12 cellular contexts compared by ENCODE assay signal in the genomic region with DNA sequence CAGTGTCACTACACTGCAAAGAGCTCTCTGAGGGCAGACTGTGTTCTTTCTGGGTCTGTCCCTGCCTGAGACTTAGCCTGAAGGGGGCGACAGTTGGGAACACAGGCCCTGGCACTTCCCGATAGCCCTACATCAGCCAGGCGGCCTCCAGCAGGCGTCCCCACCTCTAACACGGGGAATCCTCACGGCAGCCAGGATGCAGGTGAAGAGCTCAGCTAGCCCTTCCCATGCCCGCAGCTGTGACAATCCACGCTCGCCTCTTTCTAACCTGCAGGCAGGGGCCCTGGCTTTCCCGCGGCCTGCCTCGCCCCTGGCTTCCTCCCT. TPM values are rescaled to one million over a fixed set of nuclear protein-coding genes. Genes with fewer than 3 reads are reported as not detected.
DNase-seq lines count a peak whose midpoint lies in the region; ATAC-seq, FAIRE-seq and TF ChIP-seq lines count a peak whose summit lies in the region.
"Had no signal": no experiment of that assay in that cellular context is flagged by ENCODE, and none has a peak within 500 bp of the region (broad histone marks: within the 10 kb centered on the region; RNA-seq: fewer than 3 reads in every experiment).

No MANE protein-coding gene starts in this region.

- POLR2A ChIA-PET in A549 (lab: Yijun Ruan, JAX): interaction anchor here (0.8 kb wide), 1 partner anchor 15 kb away, joined by 3 read pairs; the partner anchor contains the start of genes SURF1 and SURF2
- POLR2A ChIA-PET in activated CD8-positive, alpha-beta T cell treated with anti-CD3 and anti-CD28 coated beads for 36 hours (lab: Charles Lee): interaction anchor here (1.1 to 24.9 kb wide), 3 partner anchors 19 to 118 kb away, joined by 4 to 872 read pairs (median 4); partner anchors contain the start of genes CACFD1, MED22, RPL7A and SURF1

- H3K27me3 ChIP-seq in stomach: no peaks in the 10 kb centered on the region

- H3K4me3 Mint-ChIP-seq in activated CD8-positive, alpha-beta T cell treated with anti-CD3 and anti-CD28 coated beads for 36 hours: no peak overlapping the region
- H3K4me3 Mint-ChIP-seq in immature natural killer cell: peak overlapping the region; percentile 55 to 81 (median 70)
- H3K4me3 Mint-ChIP-seq: mesothelial cell of epicardium had no signal

- H3K9me3 ChIP-seq in A549 (no peaks in the 10 kb centered on the region), stomach (no peaks in the 10 kb centered on the region)

- WGBS in A549 (ENCODE audit: missing lambda C conversion rate): 92% methylated on average over 11 of the region's 12 CpGs
- WGBS in stomach, 5 donors: 75 to 94% (median 82%) methylated on average over 5 to 12 of the region's 12 CpGs

- H3K4me2 ChIP-seq in A549: no peak overlapping the region

- no peak for FAIRE-seq in A549 (lab: Jason Lieb, UNC)

- no peak for TF ChIP-seq POLR2A in A549 (IDR thresholded peaks at IDR 0.05; ENCODE audit: low read length)
- TF ChIP-seq POLR2A in stomach (IDR thresholded peaks at IDR 0.05): no peak

- TF ChIP-seq EP300 in A549 (IDR thresholded peaks at IDR 0.05) (no peak), stomach (IDR thresholded peaks at IDR 0.05) (no peak)

- no peak; the same call in 2 of the 3 replicates for TF ChIP-seq CTCF in A549 (IDR thresholded peaks at IDR 0.05)
- TF ChIP-seq CTCF in GM12864 (IDR thresholded peaks at IDR 0.05; ENCODE audit: low read depth, low read length, missing control alignments): peak; percentile 22
- TF ChIP-seq CTCF in activated CD8-positive, alpha-beta T cell treated with anti-CD3 and anti-CD28 coated beads for 36 hours (IDR thresholded peaks at IDR 0.05): no peak
- no peak for TF ChIP-seq CTCF in stomach (IDR thresholded peaks at IDR 0.05)

- H3K36me3 Mint-ChIP-seq in activated CD8-positive, alpha-beta T cell treated with anti-CD3 and anti-CD28 coated beads for 36 hours (ENCODE audit: low read depth): peaks cover 57% of the 10 kb centered on the region
- H3K36me3 Mint-ChIP-seq in immature natural killer cell: peaks cover 9 to 18% (median 17%) of the 10 kb centered on the region in 3 donors

- ATAC-seq in A549: peak; percentile 40 to 67; a peak in 4 of 6 replicates
- no peak for ATAC-seq in activated CD8-positive, alpha-beta T cell treated with anti-CD3 and anti-CD28 coated beads for 36 hours

- peaks cover 58 to 78% (median 72%) of the 10 kb centered on the region in 4 donors for H3K36me3 ChIP-seq in stomach

- H3K27ac Mint-ChIP-seq in activated CD8-positive, alpha-beta T cell treated with anti-CD3 and anti-CD28 coated beads for 36 hours: peak overlapping the region; percentile 34
- peak overlapping the region; percentile 49 to 90 (median 88) for H3K27ac Mint-ChIP-seq in immature natural killer cell
- H3K27ac Mint-ChIP-seq: mesothelial cell of epicardium had no signal

- intact Hi-C loops in activated CD8-positive, alpha-beta T cell treated with anti-CD3 and anti-CD28 coated beads for 36 hours (cut with micrococcal nuclease): no loop called here
- intact Hi-C loops in posterior cingulate gyrus (cut with DNase I) (no loop called here), stomach (cut with DNase I; ENCODE audit: low total_unique reads) (no loop called here)

- H3K4me1 ChIP-seq in A549 (peaks cover 7% of the 10 kb centered on the region), stomach (peaks cover 12 to 48% (median 19%) of the 10 kb centered on the region in 4 donors)

- H3K4me3 ChIP-seq in A549: no peak overlapping the region
- no peak overlapping the region for H3K4me3 ChIP-seq in GM12864 (ENCODE audit: low read depth, low read length)
- no peak overlapping the region for H3K4me3 ChIP-seq in stomach

- CTCF ChIA-PET in A549 (lab: Yijun Ruan, JAX): interaction anchor here (0.6 to 6.2 kb wide), 14 partner anchors 9 to 161 kb away, joined by 3 to 59 read pairs (median 6); partner anchors contain the start of genes SURF1 and SURF2
- CTCF ChIA-PET in activated CD8-positive, alpha-beta T cell treated with anti-CD3 and anti-CD28 coated beads for 36 hours (lab: Charles Lee): interaction anchor here (1.0 to 2.8 kb wide), 5 partner anchors 9 to 156 kb away, joined by 4 to 9 read pairs (median 5); partner anchors contain the start of genes SURF1 and SURF2

- no peaks in the 10 kb centered on the region for H3K27me3 Mint-ChIP-seq in activated CD8-positive, alpha-beta T cell treated with anti-CD3 and anti-CD28 coated beads for 36 hours
- H3K27me3 Mint-ChIP-seq in immature natural killer cell (ENCODE audit: low read depth in 3 of 3): peaks cover 0 to 1% (median 0%) of the 10 kb centered on the region in 3 donors

- H3K27ac ChIP-seq in A549: no peak overlapping the region
- peak overlapping the region in 2 of 5 donors; percentile 21 to 38 for H3K27ac ChIP-seq in stomach

- peaks cover 39% of the 10 kb centered on the region for H3K4me1 Mint-ChIP-seq in activated CD8-positive, alpha-beta T cell treated with anti-CD3 and anti-CD28 coated beads for 36 hours (ENCODE audit: low read depth)
- H3K4me1 Mint-ChIP-seq in immature natural killer cell: peaks cover 46 to 62% of the 10 kb centered on the region in 2 donors

- no peaks in the 10 kb centered on the region for H3K9me3 Mint-ChIP-seq in activated CD8-positive, alpha-beta T cell treated with anti-CD3 and anti-CD28 coated beads for 36 hours
- no peaks in the 10 kb centered on the region for H3K9me3 Mint-ChIP-seq in immature natural killer cell
- H3K9me3 Mint-ChIP-seq: mesothelial cell of epicardium had no signal

- DNase-seq in A549 (ENCODE audit: low read depth in 1 of 2, low spot score in 1 of 2) (no peak), GM12864 (ENCODE audit: low read depth) (no peak), immature natural killer cell (no peak), posterior cingulate gyrus (no peak), NCI-H1417 (lab: John Stamatoyannopoulos, UW) (no peak), stomach (no peak), DMS114 treated with DMSO at 0.1 percent for 48 hours (lab: John Stamatoyannopoulos, UW; ENCODE audit: unreplicated experiment) (no peak)
- DNase-seq in activated CD8-positive, alpha-beta T cell treated with anti-CD3 and anti-CD28 coated beads for 36 hours: no peak
- DNase-seq: activated CD4-positive, alpha-beta T cell treated with anti-CD3 and anti-CD28 coated beads, Interleukin-2, amount 50 U/mL, for 48 hours; KBM-7; SIG-M5 had no signal

- TF ChIP-seq RAD21 in A549 (conservative IDR thresholded peaks at IDR 0.05 in 1 of 2, IDR thresholded peaks at IDR 0.05 in 1 of 2): no peak

RNA-seq across cellular contexts. Expression of gene MED22, which starts 5.9 kb away (rescaled TPM):
- polyA plus RNA-seq in A549 (2011; rRNA removed) (15.7 and 18.4 TPM in 2 replicates), A549 (2017; fragmentation: RNase III; extraction: RNeasy Plus Mini Kit Qiagen cat#74134 plus additional on column Dnase treatment) (20.4 to 22.8 TPM (median 22.0 TPM) in 3 replicates), immature natural killer cell (10 to 100 TPM in 1 of 3 donors, 1 to 10 TPM in 2; 5.2 to 27.4 (median 7.0) TPM), stomach (10 to 100 TPM; 11.4 to 18.3 (median 12.7) TPM)
- polyA plus RNA-seq in A549 (2012; cell fraction: cytosol; rRNA removed): 30.9 and 37.1 TPM in 2 replicates
- 49.7 and 50.6 TPM in 2 replicates for polyA plus RNA-seq in A549 (2012; cell fraction: nucleus; rRNA removed)
- 32.2 and 42.8 TPM in 2 replicates for polyA minus RNA-seq in A549 (2011; rRNA and poly(A)+ RNA removed)
- 10 to 100 TPM; 23.4 to 29.0 TPM for total RNA-seq in activated CD8-positive, alpha-beta T cell treated with anti-CD3 and anti-CD28 coated beads for 36 hours
- total RNA-seq in stomach: 10 to 100 TPM in 4 of 5 donors, 1 to 10 TPM in 1; 4.7 to 27.7 (median 25.8) TPM

RNA-seq across cellular contexts. Expression of gene RPL7A, which starts 6.0 kb away (rescaled TPM):
- polyA plus RNA-seq in A549 (2011; rRNA removed): 2,218 and 2,405 TPM in 2 replicates
- polyA plus RNA-seq in A549 (2012; cell fraction: cytosol; rRNA removed): 3,633 and 4,197 TPM in 2 replicates
- 1,837 and 2,384 TPM in 2 replicates for polyA plus RNA-seq in A549 (2012; cell fraction: nucleus; rRNA removed)
- polyA plus RNA-seq in A549 (2017; fragmentation: RNase III; extraction: RNeasy Plus Mini Kit Qiagen cat#74134 plus additional on column Dnase treatment): 2,511 to 2,766 TPM (median 2,608 TPM) in 3 replicates
- 1,872 and 2,628 TPM in 2 replicates for polyA minus RNA-seq in A549 (2011; rRNA and poly(A)+ RNA removed)
- total RNA-seq in activated CD8-positive, alpha-beta T cell treated with anti-CD3 and anti-CD28 coated beads for 36 hours: 1,000 to 10,000 TPM; 3,479 to 3,507 TPM
- 100 to 1,000 TPM; 459 to 791 (median 622) TPM for polyA plus RNA-seq in immature natural killer cell
- 1,000 to 10,000 TPM in 4 of 5 donors, 100 to 1,000 TPM in 1; 809 to 1,438 (median 1,206) TPM for total RNA-seq in stomach
- 1,000 to 10,000 TPM; 3,101 to 4,243 (median 3,368) TPM for polyA plus RNA-seq in stomach

RNA-seq across cellular contexts. Expression of gene SURF6, which starts 6.1 kb away (rescaled TPM):
- polyA plus RNA-seq in A549 (2011; rRNA removed) (7.1 and 10.5 TPM in 2 replicates), A549 (2017; fragmentation: RNase III; extraction: RNeasy Plus Mini Kit Qiagen cat#74134 plus additional on column Dnase treatment) (23.0 to 26.8 TPM (median 25.1 TPM) in 3 replicates), immature natural killer cell (10 to 100 TPM in 1 of 3 donors, 1 to 10 TPM in 2; 3.0 to 15.5 (median 5.7) TPM), stomach (10 to 100 TPM; 13.0 to 14.8 (median 13.4) TPM)
- 21.8 and 29.4 TPM in 2 replicates for polyA plus RNA-seq in A549 (2012; cell fraction: cytosol; rRNA removed)
- 32.6 and 37.4 TPM in 2 replicates for polyA plus RNA-seq in A549 (2012; cell fraction: nucleus; rRNA removed)
- 2.4 and 2.8 TPM in 2 replicates for polyA minus RNA-seq in A549 (2011; rRNA and poly(A)+ RNA removed)
- total RNA-seq in activated CD8-positive, alpha-beta T cell treated with anti-CD3 and anti-CD28 coated beads for 36 hours: 10 to 100 TPM; 24.9 to 28.3 TPM
- total RNA-seq in stomach: 100 to 1,000 TPM in 1 of 5 donors, 10 to 100 TPM in 3, 1 to 10 TPM in 1; 2.9 to 138 (median 20.1) TPM

RNA-seq across cellular contexts. Expression of gene SURF1, which starts 14.2 kb away (rescaled TPM):
- polyA plus RNA-seq in A549 (2011; rRNA removed) (47.5 and 63.0 TPM in 2 replicates), A549 (2017; fragmentation: RNase III; extraction: RNeasy Plus Mini Kit Qiagen cat#74134 plus additional on column Dnase treatment) (25.3 to 28.6 TPM (median 27.7 TPM) in 3 replicates), immature natural killer cell (100 to 1,000 TPM; 104 to 153 (median 131) TPM), stomach (100 to 1,000 TPM in 1 of 3 donors, 10 to 100 TPM in 2; 92.5 to 118 (median 95.5) TPM)
- polyA plus RNA-seq in A549 (2012; cell fraction: cytosol; rRNA removed): 28.8 and 32.5 TPM in 2 replicates
- polyA plus RNA-seq in A549 (2012; cell fraction: nucleus; rRNA removed): 31.7 and 33.8 TPM in 2 replicates
- polyA minus RNA-seq in A549 (2011; rRNA and poly(A)+ RNA removed): 19.5 and 29.0 TPM in 2 replicates
- total RNA-seq in activated CD8-positive, alpha-beta T cell treated with anti-CD3 and anti-CD28 coated beads for 36 hours: 10 to 100 TPM; 22.1 to 25.3 TPM
- total RNA-seq in stomach: 10 to 100 TPM in 3 of 5 donors, 1 to 10 TPM in 2; 1.7 to 46.9 (median 22.6) TPM

RNA-seq across cellular contexts. Expression of gene SURF2, which starts 14.3 kb away (rescaled TPM):
- polyA plus RNA-seq in A549 (2011; rRNA removed) (15.4 and 25.2 TPM in 2 replicates), A549 (2017; fragmentation: RNase III; extraction: RNeasy Plus Mini Kit Qiagen cat#74134 plus additional on column Dnase treatment) (34.9 to 36.9 TPM (median 35.6 TPM) in 3 replicates), immature natural killer cell (10 to 100 TPM; 30.2 to 36.9 (median 34.5) TPM), stomach (10 to 100 TPM; 45.4 to 54.4 (median 47.1) TPM)
- 56.1 and 56.8 TPM in 2 replicates for polyA plus RNA-seq in A549 (2012; cell fraction: cytosol; rRNA removed)
- 26.9 and 34.3 TPM in 2 replicates for polyA plus RNA-seq in A549 (2012; cell fraction: nucleus; rRNA removed)
- 8.1 and 8.4 TPM in 2 replicates for polyA minus RNA-seq in A549 (2011; rRNA and poly(A)+ RNA removed)
- total RNA-seq in activated CD8-positive, alpha-beta T cell treated with anti-CD3 and anti-CD28 coated beads for 36 hours: 10 to 100 TPM; 14.6 to 21.5 TPM
- total RNA-seq in stomach: 10 to 100 TPM in 2 of 5 donors, 1 to 10 TPM in 3; 1.8 to 75.3 (median 7.1) TPM
